ENCODE assay signal across 9 cellular contexts in genomic region chr6:11810039-11810541, GRCh38. TPM values are rescaled to one million over a fixed set of nuclear protein-coding genes. Genes with fewer than 3 reads are reported as not detected.
DNase-seq lines count a peak whose midpoint lies in the region; ATAC-seq and TF ChIP-seq lines count a peak whose summit lies in the region.
"Had no signal": no experiment of that assay in that cellular context is flagged by ENCODE, and none has a peak within 500 bp of the region (broad histone marks: within the 10 kb centered on the region; RNA-seq: fewer than 3 reads in every experiment).

No MANE protein-coding gene starts in this region.

- no peaks in the 10 kb centered on the region for H3K36me3 ChIP-seq in lung (ENCODE audit: control insufficient read depth in 2 of 2, insufficient read depth in 2 of 2, low read length in 2 of 2)

- H3K27me3 Mint-ChIP-seq in activated CD4-positive, alpha-beta T cell treated with anti-CD3 and anti-CD28 coated beads for 36 hours: peaks cover under 1% of the 10 kb centered on the region
- H3K27me3 Mint-ChIP-seq in progenitor cell of endocrine pancreas: peaks cover 3% of the 10 kb centered on the region

- ATAC-seq in lung (ENCODE audit: insufficient read depth, low FRiP score): peak; percentile 80
- ATAC-seq in HG02981 (IDR thresholded peaks at IDR 0.05; ENCODE audit: unreplicated experiment): no peak
- ATAC-seq in activated CD4-positive, alpha-beta T cell treated with anti-CD3 and anti-CD28 coated beads for 36 hours: no peak

- H3K27ac ChIP-seq in lung (ENCODE audit: low read depth in 1 of 2, low read length in 1 of 2): peak overlapping the region; percentile 30 to 79

- H3K4me1 ChIP-seq in lung (ENCODE audit: control insufficient read depth in 2 of 2, insufficient read depth in 2 of 2, low read length in 2 of 2): peaks cover 0 to 7% of the 10 kb centered on the region in 2 donors

- WGBS in lung, 2 donors: 24 to 59% methylated on average over 1 of the region's 1 CpG

- no peak for TF ChIP-seq CTCF in choroid plexus epithelial cell (conservative IDR thresholded peaks at IDR 0.05; ENCODE audit: low read depth, low read length)
- TF ChIP-seq CTCF in lung (IDR thresholded peaks at IDR 0.05; ENCODE audit: control extremely low read depth, extremely low read depth): no peak
- TF ChIP-seq CTCF in progenitor cell of endocrine pancreas (IDR thresholded peaks at IDR 0.05; ENCODE audit: unreplicated experiment): no peak

- peaks cover 32% of the 10 kb centered on the region for H3K4me1 Mint-ChIP-seq in activated CD4-positive, alpha-beta T cell treated with anti-CD3 and anti-CD28 coated beads for 36 hours
- H3K4me1 Mint-ChIP-seq in progenitor cell of endocrine pancreas (ENCODE audit: low read depth): peaks cover 12% of the 10 kb centered on the region
- H3K4me1 Mint-ChIP-seq: central memory CD8-positive, alpha-beta T cell had no signal

- POLR2A ChIA-PET in activated CD4-positive, alpha-beta T cell treated with anti-CD3 and anti-CD28 coated beads for 36 hours (lab: Charles Lee): no interaction called here

- intact Hi-C loops in activated CD4-positive, alpha-beta T cell treated with anti-CD3 and anti-CD28 coated beads for 36 hours (cut with DNase I, micrococcal nuclease): no loop called here

- no peaks in the 10 kb centered on the region for H3K27me3 ChIP-seq in lung (ENCODE audit: control insufficient read depth, insufficient read depth)

- H3K9me3 Mint-ChIP-seq in activated CD4-positive, alpha-beta T cell treated with anti-CD3 and anti-CD28 coated beads for 36 hours (ENCODE audit: low read depth): no peaks in the 10 kb centered on the region
- no peaks in the 10 kb centered on the region for H3K9me3 Mint-ChIP-seq in progenitor cell of endocrine pancreas (ENCODE audit: low read depth)
- H3K9me3 Mint-ChIP-seq: central memory CD8-positive, alpha-beta T cell had no signal

- no peaks in the 10 kb centered on the region for H3K36me3 Mint-ChIP-seq in activated CD4-positive, alpha-beta T cell treated with anti-CD3 and anti-CD28 coated beads for 36 hours (ENCODE audit: low read depth)
- H3K36me3 Mint-ChIP-seq in progenitor cell of endocrine pancreas (ENCODE audit: insufficient read depth): no peaks in the 10 kb centered on the region

- no peak overlapping the region for H3K4me3 ChIP-seq in choroid plexus epithelial cell (ENCODE audit: low read depth, low read length)
- H3K4me3 ChIP-seq in lung: no peak overlapping the region

- H3K9me3 ChIP-seq in lung (ENCODE audit: control insufficient read depth in 2 of 2, insufficient read depth in 1 of 2, low read length in 1 of 2): no peaks in the 10 kb centered on the region

- CTCF ChIA-PET in activated CD4-positive, alpha-beta T cell treated with anti-CD3 and anti-CD28 coated beads for 36 hours (lab: Charles Lee): interaction anchor here (0.7 kb wide), 1 partner anchor 280 kb away, joined by 3 read pairs; no protein-coding TSS in a partner anchor

- no peak overlapping the region for H3K4me3 Mint-ChIP-seq in activated CD4-positive, alpha-beta T cell treated with anti-CD3 and anti-CD28 coated beads for 36 hours
- no peak overlapping the region for H3K4me3 Mint-ChIP-seq in progenitor cell of endocrine pancreas (ENCODE audit: low read depth)
- H3K4me3 Mint-ChIP-seq: central memory CD8-positive, alpha-beta T cell had no signal

- DNase-seq in A172 (ENCODE audit: low spot score): peak; percentile 72
- DNase-seq in LoVo (ENCODE audit: low spot score): peak; percentile 71
- DNase-seq in choroid plexus epithelial cell (ENCODE audit: low read depth): peak; percentile 82
- peak; percentile 93 for DNase-seq in lung (ENCODE audit: low spot score)
- DNase-seq in activated CD8-positive, alpha-beta memory T cell treated with anti-CD3 and anti-CD28 coated beads, Interleukin-2, amount 50 U/mL, for 48 hours: no peak
- DNase-seq in activated CD4-positive, alpha-beta T cell treated with anti-CD3 and anti-CD28 coated beads for 36 hours: no peak
- DNase-seq in progenitor cell of endocrine pancreas (ENCODE audit: low spot score, unreplicated experiment): no peak

- H3K27ac Mint-ChIP-seq in activated CD4-positive, alpha-beta T cell treated with anti-CD3 and anti-CD28 coated beads for 36 hours: no peak overlapping the region
- H3K27ac Mint-ChIP-seq in progenitor cell of endocrine pancreas: no peak overlapping the region

RNA-seq across cellular contexts. Expression of gene ADTRP, which starts 31.5 kb away (rescaled TPM):
- 1.9 and 3.9 TPM in 2 replicates for total RNA-seq in A172 (2014; rRNA removed; shearing (Covaris generic))
- total RNA-seq in lung: 1 to 10 TPM; 7.3 to 8.0 TPM
- polyA plus RNA-seq in lung: 1 to 10 TPM; 3.9 to 4.0 TPM
- total RNA-seq in activated CD4-positive, alpha-beta T cell treated with anti-CD3 and anti-CD28 coated beads for 36 hours: 10 to 100 TPM; 26.3 to 29.6 TPM
- not detected in 2 replicates for total RNA-seq in progenitor cell of endocrine pancreas

Comparison
In these comparisons a context has a peak if more than half of its experiments do, and no peak if none do; other contexts are left out.
1. DNase-seq: peak in A172 (single experiment), LoVo (single experiment), choroid plexus epithelial cell (single experiment) and lung (single experiment); none in activated CD8-positive, alpha-beta memory T cell treated with anti-CD3 and anti-CD28 coated beads, Interleukin-2, amount 50 U/mL, for 48 hours (single experiment), activated CD4-positive, alpha-beta T cell treated with anti-CD3 and anti-CD28 coated beads for 36 hours (single experiment) and progenitor cell of endocrine pancreas (single experiment).